In genomic region chr1:86965012-86965826, GRCh38 we compare ENCODE assay signal across 8 cellular contexts. TPM values are rescaled to one million over a fixed set of nuclear protein-coding genes. Genes with fewer than 3 reads are reported as not detected.
A peak's percentile ranks its signal among the peaks of the same experiment; 100 is the strongest.
DNase-seq lines count a peak whose midpoint lies in the region; ATAC-seq and TF ChIP-seq lines count a peak whose summit lies in the region.

No MANE protein-coding gene starts in this region.

- H3K27ac ChIP-seq in RWPE1, result no peak overlapping the region

- H3K4me3 Mint-ChIP-seq in progenitor cell of endocrine pancreas (ENCODE audit: low read depth), result no peak overlapping the region

- H3K4me1 Mint-ChIP-seq in progenitor cell of endocrine pancreas (ENCODE audit: low read depth), result no peaks in the 10 kb centered on the region

- peaks cover 19% of the 10 kb centered on the region for H3K36me3 Mint-ChIP-seq in progenitor cell of endocrine pancreas (ENCODE audit: insufficient read depth)

- CTCF ChIA-PET in RWPE1 (lab: Yijun Ruan, JAX), result interaction anchor here (0.5 to 1.0 kb wide), 7 partner anchors 36 to 198 kb away, joined by 3 to 4 read pairs (median 3); no protein-coding TSS in a partner anchor

- peak overlapping the region; percentile 67 for H3K27ac Mint-ChIP-seq in progenitor cell of endocrine pancreas

- DNase-seq in NCI-H82 (lab: John Stamatoyannopoulos, UW) (peak; percentile 51), NCI-H82 treated with DMSO at 0.1 percent for 48 hours (lab: John Stamatoyannopoulos, UW; ENCODE audit: unreplicated experiment) (no peak), RWPE1 (ENCODE audit: low spot score) (peak; percentile 13), fibroblast of gingiva (ENCODE audit: low read depth) (peak; percentile 34), progenitor cell of endocrine pancreas (ENCODE audit: low spot score, unreplicated experiment) (no peak), OCI-M2 (lab: John Stamatoyannopoulos, UW; ENCODE audit: unreplicated experiment) (no peak)

- TF ChIP-seq CTCF in RWPE1 (conservative IDR thresholded peaks at IDR 0.05; ENCODE audit: low read depth) (peak; percentile 60), progenitor cell of endocrine pancreas (IDR thresholded peaks at IDR 0.05; ENCODE audit: unreplicated experiment) (peak; percentile 62)

- H3K27me3 Mint-ChIP-seq in progenitor cell of endocrine pancreas, result no peaks in the 10 kb centered on the region

- H3K9me3 Mint-ChIP-seq in progenitor cell of endocrine pancreas (ENCODE audit: low read depth), result peaks cover 2% of the 10 kb centered on the region

- ATAC-seq in HG02678 (IDR thresholded peaks at IDR 0.05; ENCODE audit: unreplicated experiment) (peak; percentile 15), GM21825 (IDR thresholded peaks at IDR 0.05; ENCODE audit: unreplicated experiment) (no peak)

- POLR2A ChIA-PET in RWPE1 (lab: Yijun Ruan, JAX; ENCODE audit: low non-redundant PET), result no interaction called here

RNA-seq across cellular contexts. Expression of gene HS2ST1, which starts 50.8 kb away (rescaled TPM):
- total RNA-seq in progenitor cell of endocrine pancreas, result 41.4 and 44.2 TPM in 2 replicates

RNA-seq across cellular contexts. Expression of gene SELENOF, which starts 51.3 kb away (rescaled TPM):
- total RNA-seq in progenitor cell of endocrine pancreas, result 114 and 120 TPM in 2 replicates

Comparison
In these comparisons a context has a peak if more than half of its experiments do, and no peak if none do; other contexts are left out.
1. DNase-seq: peak in NCI-H82 (single experiment), RWPE1 (single experiment) and fibroblast of gingiva (single experiment); none in NCI-H82 treated with DMSO at 0.1 percent for 48 hours (single experiment), progenitor cell of endocrine pancreas (single experiment) and OCI-M2 (single experiment).